Comparison of ENCODE assay signal across 8 cellular contexts in genomic region chr19:7905298-7905697, GRCh38. TPM values are rescaled to one million over a fixed set of nuclear protein-coding genes. Genes with fewer than 3 reads are reported as not detected.
DNase-seq lines count a peak whose midpoint lies in the region; ATAC-seq and TF ChIP-seq lines count a peak whose summit lies in the region.

No MANE protein-coding gene starts in this region.

- H4K12ac ChIP-seq in trophoblast cell (ENCODE audit: low read depth, low read length) = no peak overlapping the region

- TF ChIP-seq CTCF in GM06990 (IDR thresholded peaks at IDR 0.05; ENCODE audit: insufficient read depth, low read length, poor library complexity, severe bottlenecking) (no peak), Panc1 (IDR thresholded peaks at IDR 0.05) (no peak), endothelial cell (IDR thresholded peaks at IDR 0.05; ENCODE audit: unreplicated experiment) (no peak)

- peaks cover 13% of the 10 kb centered on the region for H3K27me3 Mint-ChIP-seq in endothelial cell (ENCODE audit: unreplicated experiment)

- H3K79me2 ChIP-seq in trophoblast cell (ENCODE audit: control insufficient read depth, insufficient read depth, low read length, poor library complexity) = peaks cover 17% of the 10 kb centered on the region

- no CpG with 5 or more reads among the region's 11 CpGs for WGBS in trophoblast cell (ENCODE audit: extremely low coverage, insufficient coverage, insufficient read length)

- peak overlapping the region; percentile 94 for H3K4me3 Mint-ChIP-seq in endothelial cell (ENCODE audit: unreplicated experiment)

- H3K4me3 ChIP-seq in GM06990 (replicated peaks; ENCODE audit: low read depth, low read length) (peak overlapping the region; percentile 88), Panc1 (ENCODE audit: low read depth in 2 of 2, low read length in 2 of 2) (peak overlapping the region; percentile 80 to 82), trophoblast cell (ENCODE audit: low read depth, low read length) (no peak overlapping the region)

- H3K4me1 ChIP-seq in Panc1 (ENCODE audit: control insufficient read depth, insufficient read depth, low read length) (peaks cover 6% of the 10 kb centered on the region; the same call in 1 of the 2 replicates), trophoblast cell (ENCODE audit: control insufficient read depth in 1 of 2, insufficient read depth in 2 of 2, low read length in 2 of 2) (peaks cover 13 to 15% of the 10 kb centered on the region in 2 experiments)

- H3K36me3 Mint-ChIP-seq in endothelial cell (ENCODE audit: low read depth, unreplicated experiment) = peaks cover 9% of the 10 kb centered on the region

- H2BK5ac ChIP-seq in trophoblast cell (ENCODE audit: low read depth, low read length, poor library complexity) = no peak overlapping the region

- H3K4ac ChIP-seq in trophoblast cell (ENCODE audit: low read depth, low read length) = peak overlapping the region; percentile 71

- no TSS peak for BruUV-seq in Panc1 (replicated peaks; lab: Mats Ljungman, UMichigan)

- intact Hi-C loops in Panc1 (cut with micrococcal nuclease; ENCODE audit: unreplicated experiment) = no loop called here

- H3K27me3 ChIP-seq in GM06990 (replicated peaks; ENCODE audit: control insufficient read depth, insufficient read depth, low read length) (no peaks in the 10 kb centered on the region), Panc1 (ENCODE audit: control insufficient read depth, insufficient read depth, low read length) (no peaks in the 10 kb centered on the region), trophoblast cell (ENCODE audit: insufficient read depth, low read length) (no peaks in the 10 kb centered on the region)

- no peak overlapping the region for H4K8ac ChIP-seq in trophoblast cell (ENCODE audit: low read depth, low read length)

- ATAC-seq in Panc1 (no peak), HG03378 (IDR thresholded peaks at IDR 0.05; ENCODE audit: unreplicated experiment) (no peak)

- H3K27ac ChIP-seq in Panc1 (ENCODE audit: low read length) (peak overlapping the region; percentile 84; the same call in 1 of the 2 replicates), trophoblast cell (ENCODE audit: low read depth, low read length) (no peak overlapping the region)

- H3K27ac Mint-ChIP-seq in endothelial cell (ENCODE audit: unreplicated experiment) = peak overlapping the region; percentile 92

- H3K18ac ChIP-seq in trophoblast cell (ENCODE audit: low read length) = no peak overlapping the region

- peaks cover 16% of the 10 kb centered on the region for H3K79me1 ChIP-seq in trophoblast cell (ENCODE audit: low read length)

- H2BK12ac ChIP-seq in trophoblast cell (ENCODE audit: low read length) = no peak overlapping the region

- DNase-seq in GM06990 (ENCODE audit: extremely low read depth, insufficient read length) (no peak), Panc1 (ENCODE audit: low read depth, low spot score) (no peak), endothelial cell (ENCODE audit: low spot score) (no peak), trophoblast cell (no peak), germinal center (ENCODE audit: low spot score) (no peak), NCI-H1092 treated with DMSO at 0.1 percent for 48 hours (lab: John Stamatoyannopoulos, UW) (no peak)
- no peak for DNase-seq in stimulated activated naive CD4-positive, alpha-beta T cell treated with Interleukin-2 at 50 U/mL for 16 hours (lab: John Stamatoyannopoulos, UW)

- CTCF ChIA-PET in Panc1 (lab: Charles Lee) = no interaction called here

- H3K36me3 ChIP-seq in GM06990 (ENCODE audit: control insufficient read depth, insufficient read depth, low read length) (peaks cover 3% of the 10 kb centered on the region), Panc1 (ENCODE audit: control insufficient read depth, insufficient read depth, low read length) (no peaks in the 10 kb centered on the region; the same call in 1 of the 2 replicates), trophoblast cell (ENCODE audit: control insufficient read depth in 1 of 2, insufficient read depth in 2 of 2, low read length in 2 of 2) (peaks cover 19 to 20% of the 10 kb centered on the region in 2 experiments)

- no peak overlapping the region for H2AK5ac ChIP-seq in trophoblast cell (ENCODE audit: low read length)

- in situ Hi-C loops in Panc1 (cut with HindIII; ENCODE audit: low pct_unique_long_range_greater_than_20kb, low sequenced_read_pairs) = no loop called here

- H3K9me3 ChIP-seq in Panc1 (ENCODE audit: control insufficient read depth, insufficient read depth, low read depth, low read length) (no peaks in the 10 kb centered on the region), trophoblast cell (ENCODE audit: insufficient read depth, low read depth, low read length) (peaks cover 2% of the 10 kb centered on the region)

- POLR2A ChIA-PET in Panc1 (lab: Charles Lee) = no interaction called here

- no peak overlapping the region for H3K14ac ChIP-seq in trophoblast cell (ENCODE audit: low read length)

- H3K23ac ChIP-seq in trophoblast cell (ENCODE audit: low read length) = no peak overlapping the region

- no peaks in the 10 kb centered on the region for H3K9me3 Mint-ChIP-seq in endothelial cell (ENCODE audit: unreplicated experiment)

- no peak overlapping the region for H4K91ac ChIP-seq in trophoblast cell (ENCODE audit: low read depth, low read length)

- no peak overlapping the region for H3K4me2 ChIP-seq in trophoblast cell (ENCODE audit: low read length)

- peaks cover 12% of the 10 kb centered on the region for H3K4me1 Mint-ChIP-seq in endothelial cell (ENCODE audit: unreplicated experiment)

- no peak overlapping the region for H2AFZ ChIP-seq in trophoblast cell (ENCODE audit: insufficient read depth, low read length, poor library complexity)

- H2BK120ac ChIP-seq in trophoblast cell (ENCODE audit: insufficient read depth, low read length, poor library complexity) = no peak overlapping the region

- H3K9ac ChIP-seq in trophoblast cell (ENCODE audit: low read length) = no peak overlapping the region

RNA-seq across cellular contexts. Expression of gene MAP2K7, which starts 1.6 kb away (rescaled TPM):
- total RNA-seq in Panc1 (2021; ENCODE audit: unreplicated experiment) (32.9 TPM), endothelial cell (ENCODE audit: unreplicated experiment) (31.1 TPM)
- 35.2 TPM for polyA plus RNA-seq in Panc1 (2012; ENCODE audit: insufficient read length)
- 32.6 and 34.8 TPM in 2 replicates for polyA plus RNA-seq in trophoblast cell (2013)

RNA-seq across cellular contexts. Expression of gene TGFBR3L, which starts 9.3 kb away (rescaled TPM):
- total RNA-seq in Panc1 (2021; ENCODE audit: unreplicated experiment) = 12.5 TPM
- 38.6 TPM for polyA plus RNA-seq in Panc1 (2012; ENCODE audit: insufficient read length)
- total RNA-seq in endothelial cell (ENCODE audit: unreplicated experiment) = not detected
- 0.64 and 0.90 TPM in 2 replicates for polyA plus RNA-seq in trophoblast cell (2013)

RNA-seq across cellular contexts. Expression of gene SNAPC2, which starts 14.8 kb away (rescaled TPM):
- total RNA-seq in Panc1 (2021; ENCODE audit: unreplicated experiment) (63.0 TPM), endothelial cell (ENCODE audit: unreplicated experiment) (13.5 TPM)
- polyA plus RNA-seq in Panc1 (2012; ENCODE audit: insufficient read length) = 64.0 TPM
- 16.9 and 18.3 TPM in 2 replicates for polyA plus RNA-seq in trophoblast cell (2013)

RNA-seq across cellular contexts. Expression of gene LRRC8E, which starts 17.0 kb away (rescaled TPM):
- total RNA-seq in Panc1 (2021; ENCODE audit: unreplicated experiment) = 5.0 TPM
- 4.4 TPM for polyA plus RNA-seq in Panc1 (2012; ENCODE audit: insufficient read length)
- total RNA-seq in endothelial cell (ENCODE audit: unreplicated experiment) = 0.08 TPM
- 2.3 and 2.4 TPM in 2 replicates for polyA plus RNA-seq in trophoblast cell (2013)

RNA-seq across cellular contexts. Expression of gene CTXN1, which starts 20.6 kb away (rescaled TPM):
- total RNA-seq in Panc1 (2021; ENCODE audit: unreplicated experiment) (89.4 TPM), endothelial cell (ENCODE audit: unreplicated experiment) (18.3 TPM)
- polyA plus RNA-seq in Panc1 (2012; ENCODE audit: insufficient read length) = 269 TPM
- polyA plus RNA-seq in trophoblast cell (2013) = 21.5 and 23.0 TPM in 2 replicates

Comparison
In these comparisons a context has a peak if more than half of its experiments do, and no peak if none do; other contexts are left out.
1. RNA of gene TGFBR3L, which starts 9.3 kb away (total RNA-seq): 12.5 TPM in Panc1 (single experiment); not detected in endothelial cell (single experiment); every median in the first group is over 10 times any median in the second.